ENCODE assay signal across 8 cellular contexts in genomic region chr19:4534836-4535658, GRCh38. TPM values are rescaled to one million over a fixed set of nuclear protein-coding genes. Genes with fewer than 3 reads are reported as not detected.
DNase-seq lines count a peak whose midpoint lies in the region; ATAC-seq and TF ChIP-seq lines count a peak whose summit lies in the region.

Gene PLIN5, minus strand, starts transcription at chr19:4535224. Its CDS starts 1,150 bp downstream, at chr19:4534074.

- H3K36me3 Mint-ChIP-seq in CD4-positive, CD25-positive, alpha-beta regulatory T cell: no peaks in the 10 kb centered on the region

- H3K4me2 ChIP-seq in Karpas-422 (ENCODE audit: low read depth, low read length, poor library complexity, severe bottlenecking): no peak within 1 kb of the TSS

- H3K27me3 Mint-ChIP-seq in CD4-positive, CD25-positive, alpha-beta regulatory T cell: peaks cover 4% of the 10 kb centered on the region

- H3K27me3 ChIP-seq in CD4-positive, CD25-positive, alpha-beta regulatory T cell (ENCODE audit: control insufficient read depth, insufficient read depth, low read length): no peaks in the 10 kb centered on the region
- H3K27me3 ChIP-seq in Karpas-422 (ENCODE audit: low read length): no peaks in the 10 kb centered on the region
- no peaks in the 10 kb centered on the region for H3K27me3 ChIP-seq in right cardiac atrium (ENCODE audit: control insufficient read depth, insufficient read depth)
- no peaks in the 10 kb centered on the region for H3K27me3 ChIP-seq in psoas muscle (ENCODE audit: insufficient read depth in 3 of 3, low read length in 2 of 3)

- H3K4me1 Mint-ChIP-seq in CD4-positive, CD25-positive, alpha-beta regulatory T cell: peaks cover 0 to 12% (median 4%) of the 10 kb centered on the region in 4 donors

- peak within 1 kb of the TSS in 1 of 3 donors; percentile 77 for H3K27ac Mint-ChIP-seq in CD4-positive, CD25-positive, alpha-beta regulatory T cell

- intact Hi-C loops in right cardiac atrium (cut with DNase I): no loop called here
- intact Hi-C loops in psoas muscle (cut with DNase I): loop anchor here in 1 of 2 donors (5.0 kb wide), 1 partner anchor 102 kb away; the partner anchor contains the start of gene TNFAIP8L1

- no peak within 1 kb of the TSS for H3K4me3 ChIP-seq in CD4-positive, CD25-positive, alpha-beta regulatory T cell (ENCODE audit: low read depth, low read length)
- no peak within 1 kb of the TSS for H3K4me3 ChIP-seq in Karpas-422 (ENCODE audit: low read length)
- peak within 1 kb of the TSS; percentile 21 for H3K4me3 ChIP-seq in right cardiac atrium (ENCODE audit: low read length)
- H3K4me3 ChIP-seq in psoas muscle: peak within 1 kb of the TSS; percentile 66

- ATAC-seq in CD4-positive, CD25-positive, alpha-beta regulatory T cell (ENCODE audit: low read depth in 2 of 2): peak; percentile 41 to 59
- ATAC-seq in right cardiac atrium: peak; percentile 85 to 86
- peak; percentile 77 to 84 (median 82) for ATAC-seq in psoas muscle

- H4K20me1 ChIP-seq in Karpas-422 (ENCODE audit: insufficient read depth, low read depth, low read length): no peaks in the 10 kb centered on the region

- no peak within 1 kb of the TSS for H2AFZ ChIP-seq in Karpas-422 (ENCODE audit: low read length)

- no peak within 1 kb of the TSS for H3K9ac ChIP-seq in Karpas-422 (ENCODE audit: low read length)

- TF ChIP-seq CTCF in psoas muscle (IDR thresholded peaks at IDR 0.05): no peak

- H3K9me2 ChIP-seq in Karpas-422 (replicated peaks; ENCODE audit: insufficient read depth, low read length): no peaks in the 10 kb centered on the region

- H3K4me1 ChIP-seq in CD4-positive, CD25-positive, alpha-beta regulatory T cell (ENCODE audit: control insufficient read depth, insufficient read depth, low read length, poor library complexity, severe bottlenecking): peaks cover 11% of the 10 kb centered on the region
- H3K4me1 ChIP-seq in Karpas-422 (ENCODE audit: low read length) (no peaks in the 10 kb centered on the region), right cardiac atrium (ENCODE audit: control insufficient read depth, insufficient read depth, low read length) (no peaks in the 10 kb centered on the region), psoas muscle (peaks cover 39% of the 10 kb centered on the region)

- H3K27ac ChIP-seq in CD4-positive, CD25-positive, alpha-beta regulatory T cell (ENCODE audit: insufficient read depth, low read length, poor library complexity, severe bottlenecking): no peak within 1 kb of the TSS
- H3K27ac ChIP-seq in Karpas-422 (ENCODE audit: low read length): no peak within 1 kb of the TSS
- peak within 1 kb of the TSS; percentile 40 for H3K27ac ChIP-seq in angular gyrus (ENCODE audit: low read depth, low read length)
- peak within 1 kb of the TSS; percentile 33 for H3K27ac ChIP-seq in right cardiac atrium (ENCODE audit: low read length)
- peak within 1 kb of the TSS; percentile 90 for H3K27ac ChIP-seq in psoas muscle

- 9% methylated on average over 49 of the region's 49 CpGs for WGBS in right cardiac atrium
- WGBS in psoas muscle, 3 donors: 6 to 10% (median 6%) methylated on average over 43 to 49 of the region's 49 CpGs

- no peaks in the 10 kb centered on the region for H3K36me3 ChIP-seq in CD4-positive, CD25-positive, alpha-beta regulatory T cell (ENCODE audit: control insufficient read depth, insufficient read depth, low read length)
- H3K36me3 ChIP-seq in Karpas-422 (ENCODE audit: insufficient read depth, low read length) (no peaks in the 10 kb centered on the region), psoas muscle (ENCODE audit: insufficient read depth in 1 of 2, low read depth in 1 of 2) (no peaks in the 10 kb centered on the region)

- H3K9me3 ChIP-seq in CD4-positive, CD25-positive, alpha-beta regulatory T cell (ENCODE audit: control insufficient read depth in 2 of 2, low read length in 2 of 2): no peaks in the 10 kb centered on the region
- H3K9me3 ChIP-seq in Karpas-422 (ENCODE audit: low read length) (no peaks in the 10 kb centered on the region), right cardiac atrium (ENCODE audit: control insufficient read depth, low read length) (no peaks in the 10 kb centered on the region), psoas muscle (no peaks in the 10 kb centered on the region)

- H3K79me2 ChIP-seq in Karpas-422 (ENCODE audit: low read length): no peaks in the 10 kb centered on the region

- H3K4me3 Mint-ChIP-seq in CD4-positive, CD25-positive, alpha-beta regulatory T cell: peak within 1 kb of the TSS in 1 of 4 donors; percentile 58

- peaks cover 0 to 1% (median 0%) of the 10 kb centered on the region in 7 donors for H3K9me3 Mint-ChIP-seq in CD4-positive, CD25-positive, alpha-beta regulatory T cell

- DNase-seq in CD4-positive, CD25-positive, alpha-beta regulatory T cell: peak in 2 of 3 donors; percentile 14 to 24
- DNase-seq in Karpas-422 (peak; percentile 81), RPMI8226 (peak; percentile 94), right cardiac atrium (peak; percentile 81 to 92 (median 90)), psoas muscle (peak; percentile 84 to 95)
- no peak for DNase-seq in central memory CD4-positive, alpha-beta T cell
- no peak for DNase-seq in NK-92 treated with Interleukin-12 subunit alpha and Interleukin-12 subunit beta, amount 100 ng/mL, for 24 hours (lab: John Stamatoyannopoulos, UW)

RNA-seq across cellular contexts. Expression of gene PLIN5, which starts in this region (rescaled TPM):
- not detected for total RNA-seq in CD4-positive, CD25-positive, alpha-beta regulatory T cell
- under 1 TPM in 3 of 4 donors, not detected in 1; 0.07 to 0.97 (median 0.25) TPM for polyA plus RNA-seq in CD4-positive, CD25-positive, alpha-beta regulatory T cell
- not detected in 2 replicates for total RNA-seq in Karpas-422 (2014; rRNA removed; shearing (Covaris generic); ENCODE audit: low replicate concordance)
- total RNA-seq in right cardiac atrium: 10 to 100 TPM; 25.5 to 60.3 (median 28.2) TPM
- polyA plus RNA-seq in right cardiac atrium: 33.9 TPM
- 100 to 1,000 TPM in 2 of 4 donors, 10 to 100 TPM in 2; 61.7 to 143 (median 118) TPM for total RNA-seq in psoas muscle
- polyA plus RNA-seq in psoas muscle: 10 to 100 TPM; 14.5 to 96.8 (median 22.8) TPM

Comparison
In these comparisons a context has a peak if more than half of its experiments do, and no peak if none do; other contexts are left out.
1. RNA of gene PLIN5 (total RNA-seq): 61.7 to 143 TPM in psoas muscle and 25.5 to 60.3 TPM in right cardiac atrium; not detected in CD4-positive, CD25-positive, alpha-beta regulatory T cell (single experiment) and not detected in Karpas-422; every median in the first group is over 10 times any median in the second.
2. RNA of gene PLIN5 (polyA plus RNA-seq): 33.9 TPM in right cardiac atrium (single experiment) and 14.5 to 96.8 TPM in psoas muscle; 0.07 to 0.97 TPM in CD4-positive, CD25-positive, alpha-beta regulatory T cell; every median in the first group is over 4 times any median in the second.
3. Peak in DNase-seq and ATAC-seq in CD4-positive, CD25-positive, alpha-beta regulatory T cell; RNA of the gene not detected or under 1 TPM.
4. Peak in DNase-seq in Karpas-422; RNA of the gene not detected or under 1 TPM.
5. DNase-seq: peak in RPMI8226 (single experiment), right cardiac atrium (3 of 3) and psoas muscle (2 of 2); none in central memory CD4-positive, alpha-beta T cell (single experiment) and NK-92 treated with Interleukin-12 subunit alpha and Interleukin-12 subunit beta, amount 100 ng/mL, for 24 hours (single experiment).
6. H3K27ac ChIP-seq: peak in angular gyrus (single experiment), right cardiac atrium (single experiment) and psoas muscle (single experiment); none in CD4-positive, CD25-positive, alpha-beta regulatory T cell (single experiment) and Karpas-422 (single experiment).
7. H3K4me3 ChIP-seq: peak in right cardiac atrium (single experiment) and psoas muscle (single experiment); none in CD4-positive, CD25-positive, alpha-beta regulatory T cell (single experiment) and Karpas-422 (single experiment).
8. Peak in every context shown above with its lines, with median percentiles within 50 percentile points of each other: ATAC-seq.